24 cellular contexts compared by ENCODE assay signal in the genomic region with DNA sequence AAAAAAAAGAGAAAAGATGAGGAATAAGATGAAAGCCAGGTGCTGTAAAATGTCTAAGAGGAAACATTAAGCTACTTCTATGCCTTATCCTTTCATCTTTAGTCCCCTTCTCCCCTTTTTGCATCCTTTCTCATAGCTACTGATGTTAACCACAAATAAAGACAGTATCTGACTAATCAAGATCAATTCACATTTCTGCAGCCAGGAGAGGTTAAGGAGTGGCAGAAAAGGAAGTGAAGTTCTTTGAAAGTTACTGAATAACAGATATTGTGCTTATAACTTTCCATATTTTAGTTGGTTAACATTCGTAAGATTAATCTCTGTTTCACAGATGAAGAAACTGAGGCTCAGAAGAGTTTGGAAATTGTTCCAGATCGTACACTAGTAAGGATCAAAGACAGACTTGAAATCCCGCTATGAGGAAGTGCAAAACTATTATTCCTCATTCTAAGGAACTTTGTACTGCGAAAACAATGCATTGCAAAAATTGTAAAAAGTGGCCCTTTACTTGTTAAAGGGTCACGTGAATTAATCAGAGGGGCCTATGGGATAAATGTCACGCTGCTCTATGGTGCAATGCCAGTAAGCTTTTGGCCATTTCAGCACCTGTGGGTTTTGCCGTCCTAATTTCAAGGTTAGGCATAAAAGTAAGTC.
"Had no signal": no experiment of that assay in that cellular context is flagged by ENCODE, and none has a peak within 500 bp of the region (broad histone marks: within the 10 kb centered on the region; RNA-seq: fewer than 3 reads in every experiment).

No MANE protein-coding gene starts in this region.

- H3K4me1 Mint-ChIP-seq: IgD-negative memory B cell had no signal

- H3K27me3 ChIP-seq: MG63, Peyer's patch, SJCRH30 had no signal

- DNase-seq: KBM-7, MG63, NCI-H1092, NCI-H1105 treated with DMSO at 0.1 percent for 48 hours, NCI-H1436, NCI-H187, NCI-H2029, NCI-H2081 treated with DMSO at 0.1 percent for 48 hours, NCI-H2171, NCI-H226, NCI-H446, NCI-H510A, NCI-H524 treated with DMSO at 0.1 percent for 48 hours, NCI-H69, NCI-H774, OCI-M1, PC-9, Peyer's patch, SHP77 treated with DMSO at 0.1 percent for 48 hours, SJCRH30 had no signal

- H3K4me1 ChIP-seq: Peyer's patch, SJCRH30 had no signal

- H2AFZ ChIP-seq: PC-9 had no signal

- H3K4me3 ChIP-seq: MG63, PC-9, Peyer's patch, SJCRH30 had no signal

- H3K27ac Mint-ChIP-seq: IgD-negative memory B cell had no signal

- H3K9me3 ChIP-seq: MG63, Peyer's patch, SJCRH30 had no signal

- ATAC-seq: Right ventricle myocardium inferior, SK-N-SH treated with all-trans-retinoic acid at 6 μM for 48 hours had no signal

- H3K36me3 ChIP-seq: MG63, Peyer's patch, SJCRH30 had no signal

- H3K27ac ChIP-seq: HL-60, PC-9, Peyer's patch, SJCRH30 had no signal

- H3K4me3 Mint-ChIP-seq: IgD-negative memory B cell had no signal

- H3K4me2 ChIP-seq: PC-9 had no signal
